ENCODE assay signal across 19 cellular contexts in genomic region chr16:23869052-23869451, GRCh38. TPM values are rescaled to one million over a fixed set of nuclear protein-coding genes. Genes with fewer than 3 reads are reported as not detected.
DNase-seq lines count a peak whose midpoint lies in the region; ATAC-seq, FAIRE-seq and TF ChIP-seq lines count a peak whose summit lies in the region.
"Had no signal": no experiment of that assay in that cellular context is flagged by ENCODE, and none has a peak within 500 bp of the region (broad histone marks: within the 10 kb centered on the region; RNA-seq: fewer than 3 reads in every experiment).

No MANE protein-coding gene starts in this region.

- H3K36me3 ChIP-seq in right atrium auricular region: no peaks in the 10 kb centered on the region
- H3K36me3 ChIP-seq: colonic mucosa, esophagus muscularis mucosa, left lung, SJSA1 had no signal

- no peak overlapping the region for H3K4me3 ChIP-seq in right atrium auricular region
- H3K4me3 ChIP-seq: colonic mucosa, esophagus muscularis mucosa, hepatocyte, left lung, SJSA1 had no signal

- H3K9me3 ChIP-seq in right atrium auricular region: no peaks in the 10 kb centered on the region
- H3K9me3 ChIP-seq: colonic mucosa, esophagus muscularis mucosa, left lung, SJSA1 had no signal

- no peaks in the 10 kb centered on the region for H3K36me3 Mint-ChIP-seq in activated CD4-positive, alpha-beta memory T cell treated with anti-CD3 and anti-CD28 coated beads for 36 hours
- H3K36me3 Mint-ChIP-seq in memory B cell (peaks cover 13% of the 10 kb centered on the region), chondrocyte (ENCODE audit: low read depth) (no peaks in the 10 kb centered on the region)

- peak overlapping the region; percentile 44 for H3K27ac Mint-ChIP-seq in activated CD4-positive, alpha-beta memory T cell treated with anti-CD3 and anti-CD28 coated beads for 36 hours
- H3K27ac Mint-ChIP-seq in memory B cell (peak overlapping the region; percentile 53), chondrocyte (ENCODE audit: unreplicated experiment) (no peak overlapping the region)
- H3K27ac Mint-ChIP-seq: nephron had no signal

- peaks cover 56% of the 10 kb centered on the region for H3K4me1 Mint-ChIP-seq in activated CD4-positive, alpha-beta memory T cell treated with anti-CD3 and anti-CD28 coated beads for 36 hours (ENCODE audit: low read depth)
- H3K4me1 Mint-ChIP-seq in memory B cell (peaks cover 71% of the 10 kb centered on the region), chondrocyte (ENCODE audit: low read depth) (no peaks in the 10 kb centered on the region)
- H3K4me1 Mint-ChIP-seq: nephron had no signal

- ATAC-seq in memory B cell (ENCODE audit: low read depth) (no peak), GM21717 (IDR thresholded peaks at IDR 0.05; ENCODE audit: unreplicated experiment) (no peak)
- ATAC-seq: left lung, right cardiac atrium had no signal

- no peak overlapping the region for H3K27ac ChIP-seq in right atrium auricular region
- H3K27ac ChIP-seq: colonic mucosa, esophagus muscularis mucosa, hepatocyte, SJSA1 had no signal

- POLR2A ChIA-PET in activated CD4-positive, alpha-beta memory T cell treated with anti-CD3 and anti-CD28 coated beads for 36 hours (lab: Charles Lee): interaction anchor here (0.6 to 1.0 kb wide), 5 partner anchors 8 to 321 kb away, joined by 3 to 5 read pairs (median 3); no protein-coding TSS in a partner anchor

- H3K27me3 ChIP-seq in right atrium auricular region: peaks cover 0 to 4% of the 10 kb centered on the region in 2 donors
- H3K27me3 ChIP-seq: colonic mucosa, esophagus muscularis mucosa, left lung, SJSA1 had no signal

- H3K4me3 Mint-ChIP-seq in activated CD4-positive, alpha-beta memory T cell treated with anti-CD3 and anti-CD28 coated beads for 36 hours: no peak overlapping the region
- H3K4me3 Mint-ChIP-seq in memory B cell (no peak overlapping the region), chondrocyte (ENCODE audit: unreplicated experiment) (no peak overlapping the region)
- H3K4me3 Mint-ChIP-seq: nephron had no signal

- intact Hi-C loops in activated CD4-positive, alpha-beta memory T cell treated with anti-CD3 and anti-CD28 coated beads for 36 hours (cut with micrococcal nuclease): loop anchor here (5.0 kb wide), 1 partner anchor 128 kb away; no protein-coding TSS in a partner anchor

- no peaks in the 10 kb centered on the region for H3K27me3 Mint-ChIP-seq in activated CD4-positive, alpha-beta memory T cell treated with anti-CD3 and anti-CD28 coated beads for 36 hours
- no peaks in the 10 kb centered on the region for H3K27me3 Mint-ChIP-seq in memory B cell
- H3K27me3 Mint-ChIP-seq in chondrocyte (ENCODE audit: low read depth): peaks cover 27% of the 10 kb centered on the region

- H3K9me3 Mint-ChIP-seq in activated CD4-positive, alpha-beta memory T cell treated with anti-CD3 and anti-CD28 coated beads for 36 hours: no peaks in the 10 kb centered on the region
- H3K9me3 Mint-ChIP-seq in memory B cell (no peaks in the 10 kb centered on the region), chondrocyte (ENCODE audit: low read depth) (no peaks in the 10 kb centered on the region)
- H3K9me3 Mint-ChIP-seq: nephron had no signal

- CTCF ChIA-PET in activated CD4-positive, alpha-beta memory T cell treated with anti-CD3 and anti-CD28 coated beads for 36 hours (lab: Charles Lee): interaction anchor here (0.7 to 1.6 kb wide), 3 partner anchors 8 to 141 kb away, joined by 3 to 7 read pairs (median 4); no protein-coding TSS in a partner anchor

- H3K4me1 ChIP-seq in right atrium auricular region: no peaks in the 10 kb centered on the region
- H3K4me1 ChIP-seq: colonic mucosa, SJSA1 had no signal

- TF ChIP-seq CTCF in right atrium auricular region (IDR thresholded peaks at IDR 0.05): no peak
- no peak for TF ChIP-seq CTCF in chondrocyte (IDR thresholded peaks at IDR 0.05)

- DNase-seq in CD1c-positive myeloid dendritic cell (ENCODE audit: extremely low spot score) (peak; percentile 30), GM19239 (ENCODE audit: insufficient read length, low spot score) (no peak), memory B cell (ENCODE audit: low spot score in 2 of 2) (no peak), right atrium auricular region (ENCODE audit: low spot score) (no peak), chondrocyte (ENCODE audit: low spot score) (no peak)
- DNase-seq in activated CD4-positive, alpha-beta memory T cell treated with anti-CD3 and anti-CD28 coated beads for 36 hours: peak; percentile 64
- no peak for DNase-seq in effector CD4-positive, alpha-beta T cell
- DNase-seq: C1 segment of cervical spinal cord, colonic mucosa, GOT3, KG1, left lung, NCI-H2107, right cardiac atrium had no signal

- FAIRE-seq in GM19239 (lab: Jason Lieb, UNC): peak; percentile 76

RNA-seq across cellular contexts. Expression of gene PRKCB, which starts 33.3 kb away (rescaled TPM):
- total RNA-seq in activated CD4-positive, alpha-beta memory T cell treated with anti-CD3 and anti-CD28 coated beads for 36 hours: 10 to 100 TPM; 56.3 to 57.9 TPM
- total RNA-seq in right atrium auricular region: 1 to 10 TPM in 1 of 2 donors, under 1 TPM in 1; 0.93 to 3.1 TPM
- total RNA-seq in chondrocyte: not detected in 3 replicates

Comparison
In these comparisons a context has a peak if more than half of its experiments do, and no peak if none do; other contexts are left out.
1. DNase-seq: peak in CD1c-positive myeloid dendritic cell (single experiment) and activated CD4-positive, alpha-beta memory T cell treated with anti-CD3 and anti-CD28 coated beads for 36 hours (single experiment); none in GM19239 (single experiment), memory B cell (0 of 2), right atrium auricular region (single experiment), effector CD4-positive, alpha-beta T cell (single experiment) and chondrocyte (single experiment).
2. RNA of gene PRKCB, which starts 33.3 kb away (total RNA-seq): 56.3 to 57.9 TPM in activated CD4-positive, alpha-beta memory T cell treated with anti-CD3 and anti-CD28 coated beads for 36 hours; 0.93 to 3.1 TPM in right atrium auricular region and not detected in chondrocyte; every median in the first group is over 10 times any median in the second.